ENCODE assay signal across 9 cellular contexts in genomic region chr5:173625686-173626500, GRCh38. TPM values are rescaled to one million over a fixed set of nuclear protein-coding genes. Genes with fewer than 3 reads are reported as not detected.
DNase-seq lines count a peak whose midpoint lies in the region; ATAC-seq and TF ChIP-seq lines count a peak whose summit lies in the region.
"Had no signal": no experiment of that assay in that cellular context is flagged by ENCODE, and none has a peak within 500 bp of the region (broad histone marks: within the 10 kb centered on the region; RNA-seq: fewer than 3 reads in every experiment).

No MANE protein-coding gene starts in this region.

- TF ChIP-seq CTCF in AG09309 (IDR thresholded peaks at IDR 0.05; ENCODE audit: control insufficient read depth, insufficient read depth, low read depth, low read length, missing control alignments), result peak; percentile 13

- H3K4me3 ChIP-seq in AG09309 (ENCODE audit: control insufficient read depth, low read depth, low read length), result no peak overlapping the region

- ATAC-seq in GM19324 (IDR thresholded peaks at IDR 0.05; ENCODE audit: low FRiP score, unreplicated experiment), result peak; percentile 38
- ATAC-seq in HG03520 (IDR thresholded peaks at IDR 0.05; ENCODE audit: unreplicated experiment), result no peak
- ATAC-seq in HG02970 (IDR thresholded peaks at IDR 0.05; ENCODE audit: low FRiP score, unreplicated experiment), result no peak

- DNase-seq in AG09309 (ENCODE audit: low read depth), result no peak
- DNase-seq in NCI-H1694 (lab: John Stamatoyannopoulos, UW), result peak; percentile 44
- DNase-seq in erythroblast (lab: John Stamatoyannopoulos, UW), result peak; percentile 49 to 64
- DNase-seq in activated CD4-positive, alpha-beta T cell treated with anti-CD3 and anti-CD28 coated beads for 48 hours, result no peak
- DNase-seq in dermis blood vessel endothelial cell, result no peak
- DNase-seq: mesendoderm had no signal

- TF ChIP-seq POLR2A in erythroblast (IDR thresholded peaks at IDR 0.05; ENCODE audit: low read length), result no peak

RNA-seq across cellular contexts. Expression of gene BOD1, which starts 9.4 kb away (rescaled TPM):
- total RNA-seq in dermis blood vessel endothelial cell, result 60.2 and 61.3 TPM in 2 replicates

Comparison
In these comparisons a context has a peak if more than half of its experiments do, and no peak if none do; other contexts are left out.
1. DNase-seq: peak in NCI-H1694 (single experiment) and erythroblast (2 of 2); none in AG09309 (single experiment), activated CD4-positive, alpha-beta T cell treated with anti-CD3 and anti-CD28 coated beads for 48 hours (single experiment) and dermis blood vessel endothelial cell (single experiment).